In genomic region chr11:13876423-13876822, GRCh38 we compare ENCODE assay signal across 26 cellular contexts.
"Had no signal": no experiment of that assay in that cellular context is flagged by ENCODE, and none has a peak within 500 bp of the region (broad histone marks: within the 10 kb centered on the region; RNA-seq: fewer than 3 reads in every experiment).

No MANE protein-coding gene starts in this region.

- H3K9me3 Mint-ChIP-seq: activated T-helper 2 cell treated with anti-CD3 and anti-CD28 coated beads, Interferon-gamma antibody, Interleukin-2, Interleukin-4, amounts not matched to agents 10 μg/mL and 5 μg/mL and 100 μg/mL, durations not matched to agents 14 hours and 24 hours and 36 hours; WTC11 had no signal

- H3K4me3 Mint-ChIP-seq: activated CD4-positive, alpha-beta memory T cell treated with anti-CD3 and anti-CD28 coated beads, Interleukin-2, amount 10 ng/mL, durations not matched to agents 7 days and 5 days; activated CD4-positive, alpha-beta T cell treated with anti-CD3 and anti-CD28 coated beads, Interleukin-2, amount 10 ng/mL, durations not matched to agents 7 days and 5 days; activated CD8-positive, alpha-beta memory T cell treated with anti-CD3 and anti-CD28 coated beads, Interleukin-2, amount 10 ng/mL, durations not matched to agents 7 days and 5 days; activated naive CD4-positive, alpha-beta T cell treated with anti-CD3 and anti-CD28 coated beads, Interleukin-2, amount 10 ng/mL, durations not matched to agents 7 days and 5 days; activated naive CD8-positive, alpha-beta T cell treated with anti-CD3 and anti-CD28 coated beads, Interleukin-2, amount 10 ng/mL, durations not matched to agents 7 days and 5 days; activated T-helper 1 cell treated with anti-CD3 and anti-CD28 coated beads, Interleukin-12 subunit alpha, Interleukin-12 subunit beta, Interleukin-2, Interleukin-4 antibody, amounts not matched to agents 30 ng/mL and 10 ng/mL and 1 ng/mL, durations not matched to agents 14 hours and 24 hours and 36 hours; brain; WTC11 had no signal

- H3K27ac Mint-ChIP-seq: activated CD4-positive, alpha-beta memory T cell treated with anti-CD3 and anti-CD28 coated beads, Interleukin-2, amount 10 ng/mL, durations not matched to agents 7 days and 5 days; activated CD4-positive, alpha-beta T cell treated with anti-CD3 and anti-CD28 coated beads, Interleukin-2, amount 10 ng/mL, durations not matched to agents 7 days and 5 days; activated CD8-positive, alpha-beta memory T cell treated with anti-CD3 and anti-CD28 coated beads, Interleukin-2, amount 10 ng/mL, durations not matched to agents 7 days and 5 days; activated naive CD4-positive, alpha-beta T cell treated with anti-CD3 and anti-CD28 coated beads, Interleukin-2, amount 10 ng/mL, durations not matched to agents 7 days and 5 days; activated naive CD4-positive, alpha-beta T cell treated with anti-CD3 and anti-CD28 coated beads, Interleukin-2, amount 50 U/mL, for 72 hours; activated naive CD8-positive, alpha-beta T cell treated with anti-CD3 and anti-CD28 coated beads, Interleukin-2, amount 10 ng/mL, durations not matched to agents 7 days and 5 days; activated T-helper 1 cell treated with anti-CD3 and anti-CD28 coated beads, Interleukin-12 subunit alpha, Interleukin-12 subunit beta, Interleukin-2, Interleukin-4 antibody, amounts not matched to agents 30 ng/mL and 10 ng/mL and 1 ng/mL, durations not matched to agents 14 hours and 24 hours and 36 hours; activated T-helper 2 cell treated with anti-CD3 and anti-CD28 coated beads, Interferon-gamma antibody, Interleukin-2, Interleukin-4, amounts not matched to agents 10 μg/mL and 5 μg/mL and 100 μg/mL, durations not matched to agents 14 hours and 24 hours and 36 hours; brain; WTC11 had no signal

- H3K36me3 Mint-ChIP-seq: activated CD8-positive, alpha-beta memory T cell treated with anti-CD3 and anti-CD28 coated beads, Interleukin-2, amount 10 ng/mL, durations not matched to agents 7 days and 5 days; brain; WTC11 had no signal

- ATAC-seq: activated CD8-positive, alpha-beta memory T cell treated with anti-CD3 and anti-CD28 coated beads, Interleukin-2, amount 10 ng/mL, durations not matched to agents 7 days and 5 days; activated naive CD4-positive, alpha-beta T cell treated with anti-CD3 and anti-CD28 coated beads, Interleukin-2, amount 50 U/mL, for 72 hours; esophagus mucosa; WTC11 had no signal

- H3K4me1 Mint-ChIP-seq: activated CD4-positive, alpha-beta memory T cell treated with anti-CD3 and anti-CD28 coated beads, Interleukin-2, amount 10 ng/mL, durations not matched to agents 7 days and 5 days; activated CD8-positive, alpha-beta memory T cell treated with anti-CD3 and anti-CD28 coated beads, Interleukin-2, amount 10 ng/mL, durations not matched to agents 7 days and 5 days had no signal

- DNase-seq: activated CD4-positive, alpha-beta memory T cell treated with anti-CD3 and anti-CD28 coated beads, Interleukin-2, amount 10 ng/mL, durations not matched to agents 7 days and 5 days; activated CD4-positive, alpha-beta T cell treated with anti-CD3 and anti-CD28 coated beads for 1 hour; activated CD4-positive, alpha-beta T cell treated with anti-CD3 and anti-CD28 coated beads for 4 hours; activated CD4-positive, alpha-beta T cell treated with anti-CD3 and anti-CD28 coated beads, Interleukin-2, amount 10 ng/mL, durations not matched to agents 7 days and 5 days; activated CD4-positive, alpha-beta T cell treated with anti-CD3 and anti-CD28 coated beads, Interleukin-2, amount 50 U/mL, for 4 hours; activated CD8-positive, alpha-beta memory T cell treated with anti-CD3 and anti-CD28 coated beads, Interleukin-2, amount 10 ng/mL, durations not matched to agents 7 days and 5 days; activated CD8-positive, alpha-beta memory T cell treated with anti-CD3 and anti-CD28 coated beads, Interleukin-2, amount 50 U/mL, for 4 hours; activated effector memory CD4-positive, alpha-beta T cell treated with anti-CD3 and anti-CD28 coated beads, Interleukin-2, amount 50 U/mL, for 16 hours; activated naive CD4-positive, alpha-beta T cell treated with anti-CD3 and anti-CD28 coated beads, Interleukin-2, amount 10 ng/mL, durations not matched to agents 7 days and 5 days; activated naive CD8-positive, alpha-beta T cell treated with anti-CD3 and anti-CD28 coated beads, Interleukin-2, amount 10 ng/mL, durations not matched to agents 7 days and 5 days; activated T-cell treated with anti-CD3 and anti-CD28 coated beads, Interleukin-2, amount 50 U/mL, for 1 hour; activated T-cell treated with anti-CD3 and anti-CD28 coated beads, Interleukin-2, amount 50 U/mL, for 48 hours; central memory CD4-positive, alpha-beta T cell; cerebellar nuclear complex; colonic mucosa; effector CD8-positive, alpha-beta T cell; foreskin fibroblast; head of caudate nucleus; T-helper 1 cell; T-helper 2 cell had no signal
